In genomic region chr5:150582281-150582791, GRCh38 we compare ENCODE assay signal across 17 cellular contexts. TPM values are rescaled to one million over a fixed set of nuclear protein-coding genes. Genes with fewer than 3 reads are reported as not detected.
DNase-seq lines count a peak whose midpoint lies in the region; ATAC-seq, FAIRE-seq and TF ChIP-seq lines count a peak whose summit lies in the region.
"Had no signal": no experiment of that assay in that cellular context is flagged by ENCODE, and none has a peak within 500 bp of the region (broad histone marks: within the 10 kb centered on the region; RNA-seq: fewer than 3 reads in every experiment).

No MANE protein-coding gene starts in this region.

- H4K20me1 ChIP-seq in endothelial cell of umbilical vein (replicated peaks; ENCODE audit: control insufficient read depth, extremely low read depth, insufficient read depth, low read length) = no peaks in the 10 kb centered on the region

- H3K27ac ChIP-seq in endothelial cell of umbilical vein (ENCODE audit: insufficient read depth, low read depth, low read length) (no peak overlapping the region), mesenchymal stem cell (ENCODE audit: low read length, poor library complexity, severe bottlenecking) (peak overlapping the region; percentile 12)
- H3K27ac ChIP-seq: A549, prostate gland, upper lobe of left lung had no signal

- CTCF ChIA-PET in endothelial cell of umbilical vein (lab: Charles Lee) = interaction anchor here (0.9 to 2.2 kb wide), 4 partner anchors 30 to 73 kb away, joined by 3 to 7 read pairs (median 4); no protein-coding TSS in a partner anchor

- H3K9ac ChIP-seq in endothelial cell of umbilical vein (replicated peaks; ENCODE audit: extremely low read depth, insufficient read depth, low read length) = no peak overlapping the region
- H3K9ac ChIP-seq in mesenchymal stem cell (ENCODE audit: low read length) = no peak overlapping the region

- intact Hi-C loops in endothelial cell of umbilical vein (cut with micrococcal nuclease) = no loop called here

- H2BK120ac ChIP-seq in mesenchymal stem cell (ENCODE audit: low read depth, low read length) = no peak overlapping the region

- peaks cover 0 to 3% of the 10 kb centered on the region in 2 experiments for H3K27me3 ChIP-seq in endothelial cell of umbilical vein (ENCODE audit: control insufficient read depth in 2 of 2, insufficient read depth in 2 of 2, low read length in 2 of 2)
- peaks cover 0 to 83% of the 10 kb centered on the region in 2 experiments for H3K27me3 ChIP-seq in mesenchymal stem cell (ENCODE audit: control insufficient read depth in 1 of 2, insufficient read depth in 1 of 2, low read length in 2 of 2)
- H3K27me3 ChIP-seq: upper lobe of left lung had no signal

- no TSS peak for BruUV-seq in endothelial cell of umbilical vein (replicated peaks; lab: Mats Ljungman, UMichigan)

- no peaks in the 10 kb centered on the region for H3K79me2 ChIP-seq in endothelial cell of umbilical vein (ENCODE audit: control insufficient read depth, insufficient read depth, low read length)

- POLR2A ChIA-PET in endothelial cell of umbilical vein (lab: Charles Lee) = no interaction called here

- H3K4ac ChIP-seq in mesenchymal stem cell (ENCODE audit: low read depth in 1 of 2, low read length in 2 of 2) = no peak overlapping the region

- FAIRE-seq in endothelial cell of umbilical vein (lab: Jason Lieb, UNC) = no peak
- FAIRE-seq: A549, endometrium, G401.6 had no signal

- H3K14ac ChIP-seq in mesenchymal stem cell (ENCODE audit: low read length in 2 of 2) = no peak overlapping the region

- H3K18ac ChIP-seq in mesenchymal stem cell (ENCODE audit: low read depth in 1 of 2, low read length in 2 of 2) = peak overlapping the region in 1 of 2 experiments; percentile 80

- TF ChIP-seq CTCF in endothelial cell of umbilical vein (IDR thresholded peaks at IDR 0.05; ENCODE audit: extremely low read depth in 1 of 2, insufficient read depth in 1 of 2, low read depth in 1 of 2, low read length in 2 of 2) (no peak), type B pancreatic cell (conservative IDR thresholded peaks at IDR 0.05) (no peak)

- peak overlapping the region; percentile 69 for H3K4me3 Mint-ChIP-seq in type B pancreatic cell
- H3K4me3 Mint-ChIP-seq: T-cell had no signal

- H2AFZ ChIP-seq in endothelial cell of umbilical vein (ENCODE audit: low read depth, low read length) (no peak overlapping the region), mesenchymal stem cell (ENCODE audit: low read depth, low read length) (no peak overlapping the region)

- H3K36me3 Mint-ChIP-seq in type B pancreatic cell = no peaks in the 10 kb centered on the region
- H3K36me3 Mint-ChIP-seq: activated naive CD4-positive, alpha-beta T cell treated with anti-CD3 and anti-CD28 coated beads, Interleukin-2, amount 50 U/mL, for 72 hours; T-cell had no signal

- H2BK5ac ChIP-seq in mesenchymal stem cell (ENCODE audit: low read depth, low read length, poor library complexity, severe bottlenecking) = no peak overlapping the region

- dilution Hi-C loops in endothelial cell of umbilical vein (cut with MboI; ENCODE audit: extremely low pct_ligation_motif_present, low sequenced_read_pairs) = no loop called here

- no peak for TF ChIP-seq POLR2A in endothelial cell of umbilical vein (IDR thresholded peaks at IDR 0.05; ENCODE audit: low read depth, low read length)

- peak overlapping the region in 1 of 2 experiments; percentile 37 for H2BK12ac ChIP-seq in mesenchymal stem cell (ENCODE audit: low read length in 2 of 2)

- H2AK5ac ChIP-seq in mesenchymal stem cell (ENCODE audit: low read length, severe bottlenecking) = peak overlapping the region; percentile 10

- H4K91ac ChIP-seq in mesenchymal stem cell (ENCODE audit: low read length) = no peak overlapping the region

- H3K4me2 ChIP-seq in endothelial cell of umbilical vein (ENCODE audit: insufficient read depth, low read length) (no peak overlapping the region), mesenchymal stem cell (ENCODE audit: low read length, poor library complexity, severe bottlenecking) (peak overlapping the region; percentile 50)
- H3K4me2 ChIP-seq: A549 had no signal

- H3K23ac ChIP-seq in mesenchymal stem cell (ENCODE audit: low read length in 2 of 2) = no peak overlapping the region

- H3K4me1 ChIP-seq in endothelial cell of umbilical vein (ENCODE audit: control insufficient read depth, extremely low read depth, insufficient read depth, low read length) (no peaks in the 10 kb centered on the region), mesenchymal stem cell (ENCODE audit: control insufficient read depth, insufficient read depth, low read depth, low read length) (peaks cover 26% of the 10 kb centered on the region)
- H3K4me1 ChIP-seq: prostate gland had no signal

- H3K36me3 ChIP-seq in endothelial cell of umbilical vein (ENCODE audit: control insufficient read depth in 2 of 2, extremely low read depth in 1 of 2, insufficient read depth in 2 of 2, low read length in 2 of 2) (no peaks in the 10 kb centered on the region), mesenchymal stem cell (ENCODE audit: control insufficient read depth in 1 of 2, insufficient read depth in 2 of 2, low read depth in 1 of 2, low read length in 2 of 2) (no peaks in the 10 kb centered on the region)
- H3K36me3 ChIP-seq: prostate gland, upper lobe of left lung had no signal

- 13% methylated on average over 7 of the region's 13 CpGs for WGBS in mesenchymal stem cell

- no peak for ATAC-seq in HG02763 (IDR thresholded peaks at IDR 0.05; ENCODE audit: unreplicated experiment)
- ATAC-seq in HG03097 (IDR thresholded peaks at IDR 0.05; ENCODE audit: low FRiP score, unreplicated experiment) = no peak
- ATAC-seq: A549; activated naive CD4-positive, alpha-beta T cell treated with anti-CD3 and anti-CD28 coated beads, Interleukin-2, amount 50 U/mL, for 72 hours; T-cell had no signal

- H2BK15ac ChIP-seq in mesenchymal stem cell (ENCODE audit: low read depth, poor library complexity, severe bottlenecking) = peak overlapping the region; percentile 83

- no peaks in the 10 kb centered on the region for H3K9me3 Mint-ChIP-seq in type B pancreatic cell
- H3K9me3 Mint-ChIP-seq: activated naive CD4-positive, alpha-beta T cell treated with anti-CD3 and anti-CD28 coated beads, Interleukin-2, amount 50 U/mL, for 72 hours; T-cell had no signal

- peak overlapping the region; percentile 62 for H3K27ac Mint-ChIP-seq in type B pancreatic cell
- H3K27ac Mint-ChIP-seq: activated naive CD4-positive, alpha-beta T cell treated with anti-CD3 and anti-CD28 coated beads, Interleukin-2, amount 50 U/mL, for 72 hours; T-cell had no signal

- peak; percentile 61 for DNase-seq in NCI-H82 (lab: John Stamatoyannopoulos, UW)
- DNase-seq in NCI-H82 treated with DMSO at 0.1 percent for 48 hours (lab: John Stamatoyannopoulos, UW; ENCODE audit: unreplicated experiment) = no peak
- peak; percentile 38 for DNase-seq in endothelial cell of umbilical vein (ENCODE audit: low read depth, low spot score)
- peak; percentile 79 for DNase-seq in mesenchymal stem cell
- DNase-seq in type B pancreatic cell (ENCODE audit: extremely low spot score, unreplicated experiment) = no peak
- DNase-seq in COR-L47 (lab: John Stamatoyannopoulos, UW) = no peak
- DNase-seq: activated CD4-positive, alpha-beta T cell treated with anti-CD3 and anti-CD28 coated beads, Interleukin-2, amount 50 U/mL, for 48 hours; Karpas-422; T-cell had no signal

- no peaks in the 10 kb centered on the region for H3K9me3 ChIP-seq in endothelial cell of umbilical vein (replicated peaks; ENCODE audit: control insufficient read depth, insufficient read depth, low read length)
- no peaks in the 10 kb centered on the region for H3K9me3 ChIP-seq in mesenchymal stem cell (ENCODE audit: control insufficient read depth, low read length)
- H3K9me3 ChIP-seq: A549, prostate gland, upper lobe of left lung had no signal

- H3K79me1 ChIP-seq in mesenchymal stem cell (replicated peaks; ENCODE audit: low read length, poor library complexity, severe bottlenecking) = no peaks in the 10 kb centered on the region

- H3K9me1 ChIP-seq in endothelial cell of umbilical vein (replicated peaks; ENCODE audit: control insufficient read depth, extremely low read depth, insufficient read depth, low read length) = no peaks in the 10 kb centered on the region

- no peak overlapping the region for H4K8ac ChIP-seq in mesenchymal stem cell (ENCODE audit: low read length)

- H3K4me3 ChIP-seq in endothelial cell of umbilical vein (replicated peaks in 1 of 3; ENCODE audit: insufficient read depth in 1 of 3, low read depth in 1 of 3, low read length in 3 of 3) = no peak overlapping the region
- no peak overlapping the region for H3K4me3 ChIP-seq in mesenchymal stem cell (ENCODE audit: insufficient read depth in 1 of 2, low read depth in 1 of 2, low read length in 2 of 2)
- H3K4me3 ChIP-seq: A549, prostate gland, upper lobe of left lung had no signal

- peaks cover 7% of the 10 kb centered on the region for H3K27me3 Mint-ChIP-seq in type B pancreatic cell

- H3K4me1 Mint-ChIP-seq in type B pancreatic cell (ENCODE audit: unreplicated experiment) = peaks cover 38% of the 10 kb centered on the region
- H3K4me1 Mint-ChIP-seq: T-cell had no signal

TF ChIP-seq in endothelial cell of umbilical vein, 7 proteins besides CTCF, POLR2A, EP300 and RAD21:
- TF ChIP-seq MAX (IDR thresholded peaks at IDR 0.05; ENCODE audit: insufficient read depth, insufficient read length) = no peak
- TF ChIP-seq FOS (IDR thresholded peaks at IDR 0.05; ENCODE audit: borderline replicate concordance, insufficient read depth, low read length) = no peak
- TF ChIP-seq JUN (IDR thresholded peaks at IDR 0.05; ENCODE audit: borderline replicate concordance, insufficient read depth, insufficient read length, low read depth) = no peak
- TF ChIP-seq EZH2 (IDR thresholded peaks at IDR 0.05; ENCODE audit: borderline replicate concordance, low read depth, low read length, severe bottlenecking) = no peak

RNA-seq across cellular contexts. Expression of gene SYNPO, which starts 58.1 kb away (rescaled TPM):
- total RNA-seq in endothelial cell of umbilical vein (93.9 and 121 TPM in 2 replicates), type B pancreatic cell (ENCODE audit: low replicate concordance) (2.8 and 24.5 TPM in 2 replicates)
- 56.9 and 68.4 TPM in 2 replicates for polyA plus RNA-seq in endothelial cell of umbilical vein
- 58.1 and 70.3 TPM in 2 replicates for polyA plus RNA-seq in endothelial cell of umbilical vein (2011; cell fraction: cytosol; rRNA removed)
- 80.9 and 110 TPM in 2 replicates for polyA plus RNA-seq in endothelial cell of umbilical vein (2011; cell fraction: nucleus; rRNA removed)
- 58.3 and 66.7 TPM in 2 replicates for polyA plus RNA-seq in endothelial cell of umbilical vein (2012)
- polyA minus RNA-seq in endothelial cell of umbilical vein = 84.2 and 147 TPM in 2 replicates
- polyA minus RNA-seq in endothelial cell of umbilical vein (2011; cell fraction: cytosol; rRNA and poly(A)+ RNA removed) = 8.7 TPM
- polyA minus RNA-seq in endothelial cell of umbilical vein (2011; cell fraction: nucleus; rRNA and poly(A)+ RNA removed) = 66.6 and 71.2 TPM in 2 replicates
- 37.8 TPM for polyA plus RNA-seq in mesenchymal stem cell (2013, experiment 1 of 2)
- 39.1 TPM for polyA plus RNA-seq in mesenchymal stem cell (2013, experiment 2 of 2)

Comparison
In these comparisons a context has a peak if more than half of its experiments do, and no peak if none do; other contexts are left out.
1. DNase-seq: peak in NCI-H82 (single experiment), endothelial cell of umbilical vein (single experiment) and mesenchymal stem cell (single experiment); none in NCI-H82 treated with DMSO at 0.1 percent for 48 hours (single experiment), type B pancreatic cell (single experiment) and COR-L47 (single experiment).